1 cellular context compared by ENCODE assay signal in the genomic region with DNA sequence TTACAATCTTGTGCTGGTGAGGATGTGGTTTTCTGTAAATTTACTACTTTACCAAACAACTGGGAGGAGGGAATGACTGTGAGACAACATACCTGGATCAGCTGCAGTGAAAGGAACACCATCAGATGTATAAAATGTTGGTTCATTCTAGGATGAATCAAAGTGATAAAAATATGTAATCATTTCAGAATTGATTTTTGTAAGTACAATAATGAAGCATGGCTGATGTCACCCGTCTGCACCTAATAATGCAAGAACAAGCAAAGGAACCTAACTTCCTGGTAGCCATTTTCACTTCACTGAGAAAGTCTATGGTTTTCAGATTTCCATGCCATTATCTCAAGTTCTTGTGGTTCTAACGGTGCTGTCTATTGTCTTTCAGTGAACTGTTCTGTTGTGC.
TF ChIP-seq lines count a peak whose summit lies in the region.

No MANE protein-coding gene starts in this region.

TF ChIP-seq in SK-N-SH treated with all-trans-retinoic acid at 6 μM for 48 hours, 23 proteins besides CTCF, POLR2A, EP300 and RAD21 (continued from another document):
- no peak for TF ChIP-seq PATZ1 (CRISPR knock-in tag; IDR thresholded peaks at IDR 0.05; ENCODE audit: borderline replicate concordance)
- TF ChIP-seq OSR1 (CRISPR knock-in tag; IDR thresholded peaks at IDR 0.05): no peak
- no peak for TF ChIP-seq ZNF8 (CRISPR knock-in tag; IDR thresholded peaks at IDR 0.05)
- no peak for TF ChIP-seq CSDC2 (CRISPR knock-in tag; IDR thresholded peaks at IDR 0.05)
- TF ChIP-seq, protein P1, sequence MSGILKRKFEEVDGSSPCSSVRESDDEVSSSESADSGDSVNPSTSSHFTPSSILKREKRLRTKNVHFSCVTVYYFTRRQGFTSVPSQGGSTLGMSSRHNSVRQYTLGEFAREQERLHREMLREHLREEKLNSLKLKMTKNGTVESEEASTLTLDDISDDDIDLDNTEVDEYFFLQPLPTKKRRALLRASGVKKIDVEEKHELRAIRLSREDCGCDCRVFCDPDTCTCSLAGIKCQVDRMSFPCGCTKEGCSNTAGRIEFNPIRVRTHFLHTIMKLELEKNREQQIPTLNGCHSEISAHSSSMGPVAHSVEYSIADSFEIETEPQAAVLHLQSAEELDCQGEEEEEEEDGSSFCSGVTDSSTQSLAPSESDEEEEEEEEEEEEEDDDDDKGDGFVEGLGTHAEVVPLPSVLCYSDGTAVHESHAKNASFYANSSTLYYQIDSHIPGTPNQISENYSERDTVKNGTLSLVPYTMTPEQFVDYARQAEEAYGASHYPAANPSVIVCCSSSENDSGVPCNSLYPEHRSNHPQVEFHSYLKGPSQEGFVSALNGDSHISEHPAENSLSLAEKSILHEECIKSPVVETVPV (CRISPR knock-in tag; IDR thresholded peaks at IDR 0.05): no peak
- TF ChIP-seq RARB (CRISPR knock-in tag; IDR thresholded peaks at IDR 0.05): no peak
- TF ChIP-seq GLIS3 (CRISPR knock-in tag; IDR thresholded peaks at IDR 0.05): no peak
- TF ChIP-seq ISL1 (CRISPR knock-in tag; IDR thresholded peaks at IDR 0.05): no peak
- no peak for TF ChIP-seq ZNF70 (CRISPR knock-in tag; IDR thresholded peaks at IDR 0.05)
- no peak for TF ChIP-seq ZNF565 (CRISPR knock-in tag; conservative IDR thresholded peaks at IDR 0.05; ENCODE audit: low read depth)
- TF ChIP-seq BACH2 (CRISPR knock-in tag; IDR thresholded peaks at IDR 0.05; ENCODE audit: borderline replicate concordance): no peak
- no peak for TF ChIP-seq ESRRG (CRISPR knock-in tag; IDR thresholded peaks at IDR 0.05)
- TF ChIP-seq, protein P2, sequence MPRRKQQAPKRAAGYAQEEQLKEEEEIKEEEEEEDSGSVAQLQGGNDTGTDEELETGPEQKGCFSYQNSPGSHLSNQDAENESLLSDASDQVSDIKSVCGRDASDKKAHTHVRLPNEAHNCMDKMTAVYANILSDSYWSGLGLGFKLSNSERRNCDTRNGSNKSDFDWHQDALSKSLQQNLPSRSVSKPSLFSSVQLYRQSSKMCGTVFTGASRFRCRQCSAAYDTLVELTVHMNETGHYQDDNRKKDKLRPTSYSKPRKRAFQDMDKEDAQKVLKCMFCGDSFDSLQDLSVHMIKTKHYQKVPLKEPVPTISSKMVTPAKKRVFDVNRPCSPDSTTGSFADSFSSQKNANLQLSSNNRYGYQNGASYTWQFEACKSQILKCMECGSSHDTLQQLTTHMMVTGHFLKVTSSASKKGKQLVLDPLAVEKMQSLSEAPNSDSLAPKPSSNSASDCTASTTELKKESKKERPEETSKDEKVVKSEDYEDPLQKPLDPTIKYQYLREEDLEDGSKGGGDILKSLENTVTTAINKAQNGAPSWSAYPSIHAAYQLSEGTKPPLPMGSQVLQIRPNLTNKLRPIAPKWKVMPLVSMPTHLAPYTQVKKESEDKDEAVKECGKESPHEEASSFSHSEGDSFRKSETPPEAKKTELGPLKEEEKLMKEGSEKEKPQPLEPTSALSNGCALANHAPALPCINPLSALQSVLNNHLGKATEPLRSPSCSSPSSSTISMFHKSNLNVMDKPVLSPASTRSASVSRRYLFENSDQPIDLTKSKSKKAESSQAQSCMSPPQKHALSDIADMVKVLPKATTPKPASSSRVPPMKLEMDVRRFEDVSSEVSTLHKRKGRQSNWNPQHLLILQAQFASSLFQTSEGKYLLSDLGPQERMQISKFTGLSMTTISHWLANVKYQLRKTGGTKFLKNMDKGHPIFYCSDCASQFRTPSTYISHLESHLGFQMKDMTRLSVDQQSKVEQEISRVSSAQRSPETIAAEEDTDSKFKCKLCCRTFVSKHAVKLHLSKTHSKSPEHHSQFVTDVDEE (CRISPR knock-in tag; IDR thresholded peaks at IDR 0.05): no peak
- no peak for TF ChIP-seq SNAI2 (CRISPR knock-in tag; IDR thresholded peaks at IDR 0.05)
- TF ChIP-seq, protein P3, sequence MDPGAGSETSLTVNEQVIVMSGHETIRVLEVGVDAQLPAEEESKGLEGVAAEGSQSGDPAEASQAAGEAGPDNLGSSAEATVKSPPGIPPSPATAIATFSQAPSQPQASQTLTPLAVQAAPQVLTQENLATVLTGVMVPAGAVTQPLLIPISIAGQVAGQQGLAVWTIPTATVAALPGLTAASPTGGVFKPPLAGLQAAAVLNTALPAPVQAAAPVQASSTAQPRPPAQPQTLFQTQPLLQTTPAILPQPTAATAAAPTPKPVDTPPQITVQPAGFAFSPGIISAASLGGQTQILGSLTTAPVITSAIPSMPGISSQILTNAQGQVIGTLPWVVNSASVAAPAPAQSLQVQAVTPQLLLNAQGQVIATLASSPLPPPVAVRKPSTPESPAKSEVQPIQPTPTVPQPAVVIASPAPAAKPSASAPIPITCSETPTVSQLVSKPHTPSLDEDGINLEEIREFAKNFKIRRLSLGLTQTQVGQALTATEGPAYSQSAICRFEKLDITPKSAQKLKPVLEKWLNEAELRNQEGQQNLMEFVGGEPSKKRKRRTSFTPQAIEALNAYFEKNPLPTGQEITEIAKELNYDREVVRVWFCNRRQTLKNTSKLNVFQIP (CRISPR knock-in tag; IDR thresholded peaks at IDR 0.05; ENCODE audit: borderline replicate concordance, low read depth): no peak
- TF ChIP-seq, protein P4, sequence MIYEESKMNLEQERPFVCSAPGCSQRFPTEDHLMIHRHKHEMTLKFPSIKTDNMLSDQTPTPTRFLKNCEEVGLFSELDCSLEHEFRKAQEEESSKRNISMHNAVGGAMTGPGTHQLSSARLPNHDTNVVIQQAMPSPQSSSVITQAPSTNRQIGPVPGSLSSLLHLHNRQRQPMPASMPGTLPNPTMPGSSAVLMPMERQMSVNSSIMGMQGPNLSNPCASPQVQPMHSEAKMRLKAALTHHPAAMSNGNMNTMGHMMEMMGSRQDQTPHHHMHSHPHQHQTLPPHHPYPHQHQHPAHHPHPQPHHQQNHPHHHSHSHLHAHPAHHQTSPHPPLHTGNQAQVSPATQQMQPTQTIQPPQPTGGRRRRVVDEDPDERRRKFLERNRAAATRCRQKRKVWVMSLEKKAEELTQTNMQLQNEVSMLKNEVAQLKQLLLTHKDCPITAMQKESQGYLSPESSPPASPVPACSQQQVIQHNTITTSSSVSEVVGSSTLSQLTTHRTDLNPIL (CRISPR knock-in tag; IDR thresholded peaks at IDR 0.05; ENCODE audit: low read depth): no peak
